ENCODE assay signal across 15 cellular contexts in the genomic region with DNA sequence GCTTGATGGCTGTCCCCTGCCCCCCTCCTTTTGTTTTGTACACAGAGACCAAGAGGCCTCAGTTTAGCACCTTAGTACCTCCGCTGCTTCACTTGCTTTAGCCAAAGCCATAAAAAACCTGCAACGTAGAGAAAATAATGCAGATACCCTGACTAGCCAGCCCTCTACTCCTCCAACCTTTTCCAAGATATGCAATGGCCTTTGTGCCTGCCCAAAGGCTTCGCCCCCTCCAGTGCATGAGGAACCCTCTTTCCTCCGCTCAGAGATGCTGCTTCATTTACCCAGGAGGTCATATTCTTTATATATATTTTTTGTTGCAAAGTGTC.
A peak's percentile ranks its signal among the peaks of the same experiment; 100 is the strongest.
DNase-seq lines count a peak whose midpoint lies in the region; ATAC-seq lines count a peak whose summit lies in the region.
"Had no signal": no experiment of that assay in that cellular context is flagged by ENCODE, and none has a peak within 500 bp of the region (broad histone marks: within the 10 kb centered on the region; RNA-seq: fewer than 3 reads in every experiment).

No MANE protein-coding gene starts in this region.

- peak; percentile 21 for DNase-seq in DMS79 treated with DMSO at 0.1 percent for 48 hours (lab: John Stamatoyannopoulos, UW)
- DNase-seq in DMS79 (lab: John Stamatoyannopoulos, UW), result no peak
- no peak for DNase-seq in effector memory CD8-positive, alpha-beta T cell
- no peak for DNase-seq in activated CD8-positive, alpha-beta memory T cell treated with anti-CD3 and anti-CD28 coated beads, Interleukin-2, amount 50 U/mL, for 4 hours
- no peak for DNase-seq in NCI-H1436 (lab: John Stamatoyannopoulos, UW)
- DNase-seq: CD8-positive, alpha-beta T cell; Karpas-422; MM.1S; NCI-H1105; NCI-H187 treated with DMSO at 0.1 percent for 48 hours; NCI-H2171; NCI-H446 treated with DMSO at 0.1 percent for 48 hours; NCI-H774 had no signal

- H3K9me3 ChIP-seq in stomach smooth muscle (ENCODE audit: control insufficient read depth in 2 of 2, low read length in 2 of 2), result no peaks in the 10 kb centered on the region

- H3K27me3 ChIP-seq in stomach smooth muscle (ENCODE audit: control insufficient read depth in 1 of 2, insufficient read depth in 2 of 2, low read length in 2 of 2), result no peaks in the 10 kb centered on the region

- ATAC-seq in effector memory CD8-positive, alpha-beta T cell (replicated peaks), result no peak
- ATAC-seq: CD8-positive, alpha-beta T cell had no signal

- H3K36me3 Mint-ChIP-seq in effector memory CD8-positive, alpha-beta T cell (ENCODE audit: insufficient read depth), result peaks cover 29% of the 10 kb centered on the region

- peak overlapping the region; percentile 37 for H3K27ac ChIP-seq in stomach smooth muscle (ENCODE audit: low read length)
- H3K27ac ChIP-seq: 22Rv1 had no signal

- no peak overlapping the region for H3K9ac ChIP-seq in stomach smooth muscle (ENCODE audit: low read length in 2 of 2)

- no peak overlapping the region for H3K4me3 Mint-ChIP-seq in effector memory CD8-positive, alpha-beta T cell
- H3K4me3 Mint-ChIP-seq: CD8-positive, alpha-beta T cell had no signal

- no peaks in the 10 kb centered on the region for H3K9me3 Mint-ChIP-seq in effector memory CD8-positive, alpha-beta T cell
- H3K9me3 Mint-ChIP-seq: CD8-positive, alpha-beta T cell had no signal

- peak overlapping the region; percentile 65 to 71 for H3K27ac Mint-ChIP-seq in effector memory CD8-positive, alpha-beta T cell
- H3K27ac Mint-ChIP-seq: CD8-positive, alpha-beta T cell had no signal

- H3K4me3 ChIP-seq in stomach smooth muscle (ENCODE audit: low read length in 2 of 2), result no peak overlapping the region

- H3K4me1 ChIP-seq in stomach smooth muscle (ENCODE audit: control insufficient read depth, insufficient read depth, low read length), result peaks cover 8% of the 10 kb centered on the region

- H3K36me3 ChIP-seq in stomach smooth muscle (ENCODE audit: control insufficient read depth in 2 of 2, insufficient read depth in 2 of 2, low read length in 2 of 2), result peaks cover 58 to 61% of the 10 kb centered on the region in 2 donors

- H3K4me1 Mint-ChIP-seq in effector memory CD8-positive, alpha-beta T cell (ENCODE audit: low read depth in 2 of 2), result no peaks in the 10 kb centered on the region

- H3K27me3 Mint-ChIP-seq in effector memory CD8-positive, alpha-beta T cell, result no peaks in the 10 kb centered on the region
